In the genomic region with DNA sequence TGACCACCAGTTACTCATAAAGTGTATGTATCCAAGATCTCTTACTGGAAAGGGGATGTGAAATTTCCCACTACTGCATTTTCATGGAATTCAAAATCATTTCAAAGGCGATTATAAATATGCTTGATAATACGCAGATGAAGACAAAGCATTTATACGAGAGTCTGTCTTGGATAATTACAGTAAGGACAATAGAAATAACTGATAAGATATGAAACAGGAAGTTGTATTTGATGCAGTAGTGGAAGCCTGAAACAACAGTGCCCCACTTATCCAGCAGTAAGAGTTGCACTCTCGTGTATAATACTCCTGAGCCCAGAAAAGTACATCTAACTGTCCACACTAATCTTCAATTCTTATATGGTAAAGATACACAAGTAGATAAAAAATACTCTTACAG, we compare ENCODE assay signal across 15 cellular contexts.
"Had no signal": no experiment of that assay in that cellular context is flagged by ENCODE, and none has a peak within 500 bp of the region (broad histone marks: within the 10 kb centered on the region; RNA-seq: fewer than 3 reads in every experiment).

No MANE protein-coding gene starts in this region.

- H3K27me3 ChIP-seq: esophagus squamous epithelium, heart right ventricle had no signal

- ATAC-seq: activated CD8-positive, alpha-beta memory T cell treated with anti-CD3 and anti-CD28 coated beads, Interleukin-2, amount 10 ng/mL, durations not matched to agents 7 days and 5 days; activated T-helper 17 cell treated with anti-CD3 and anti-CD28 coated beads, Interleukin-2, amount 50 U/mL, for 72 hours; heart right ventricle; stimulated activated naive B cell treated with anti-CD40 and anti-IgM and Interleukin-4, amounts not matched to agents 10 μg/mL and 1 μg/mL and 100 μg/mL, for 72 hours had no signal

- H3K9me3 ChIP-seq: esophagus squamous epithelium, left ventricle myocardium inferior, thoracic aorta had no signal

- DNase-seq: activated CD4-positive, alpha-beta memory T cell treated with anti-CD3 and anti-CD28 coated beads for 36 hours; activated CD4-positive, alpha-beta T cell treated with anti-CD3 and anti-CD28 coated beads for 4 hours; activated CD8-positive, alpha-beta memory T cell treated with anti-CD3 and anti-CD28 coated beads, Interleukin-2, amount 10 ng/mL, durations not matched to agents 7 days and 5 days; activated naive CD4-positive, alpha-beta T cell; activated naive CD8-positive, alpha-beta T cell treated with anti-CD3 and anti-CD28 coated beads for 36 hours; amniotic stem cell; effector memory CD4-positive, alpha-beta T cell; esophagus squamous epithelium; heart right ventricle; kidney glomerular epithelial cell; left ventricle myocardium inferior; stimulated activated naive B cell treated with anti-CD40 and anti-IgM and Interleukin-4, amounts not matched to agents 10 μg/mL and 1 μg/mL and 100 μg/mL, for 72 hours had no signal

- H3K4me3 Mint-ChIP-seq: activated CD4-positive, alpha-beta memory T cell treated with anti-CD3 and anti-CD28 coated beads for 36 hours; activated CD8-positive, alpha-beta memory T cell treated with anti-CD3 and anti-CD28 coated beads, Interleukin-2, amount 10 ng/mL, durations not matched to agents 7 days and 5 days; activated naive CD8-positive, alpha-beta T cell treated with anti-CD3 and anti-CD28 coated beads for 36 hours; activated T-helper 17 cell treated with anti-CD3 and anti-CD28 coated beads, Interleukin-2, amount 50 U/mL, for 72 hours; neural crest cell; stimulated activated naive B cell treated with anti-CD40 and anti-IgM and Interleukin-4, amounts not matched to agents 10 μg/mL and 1 μg/mL and 100 μg/mL, for 72 hours had no signal

- H3K27me3 Mint-ChIP-seq: activated CD4-positive, alpha-beta memory T cell treated with anti-CD3 and anti-CD28 coated beads for 36 hours; activated CD8-positive, alpha-beta memory T cell treated with anti-CD3 and anti-CD28 coated beads, Interleukin-2, amount 10 ng/mL, durations not matched to agents 7 days and 5 days; activated naive CD8-positive, alpha-beta T cell treated with anti-CD3 and anti-CD28 coated beads for 36 hours; activated T-helper 17 cell treated with anti-CD3 and anti-CD28 coated beads, Interleukin-2, amount 50 U/mL, for 72 hours; stimulated activated naive B cell treated with anti-CD40 and anti-IgM and Interleukin-4, amounts not matched to agents 10 μg/mL and 1 μg/mL and 100 μg/mL, for 72 hours had no signal

- H3K4me1 ChIP-seq: left ventricle myocardium inferior had no signal

- H3K4me1 Mint-ChIP-seq: activated CD8-positive, alpha-beta memory T cell treated with anti-CD3 and anti-CD28 coated beads, Interleukin-2, amount 10 ng/mL, durations not matched to agents 7 days and 5 days had no signal

- H3K27ac Mint-ChIP-seq: activated CD4-positive, alpha-beta memory T cell treated with anti-CD3 and anti-CD28 coated beads for 36 hours; activated CD8-positive, alpha-beta memory T cell treated with anti-CD3 and anti-CD28 coated beads, Interleukin-2, amount 10 ng/mL, durations not matched to agents 7 days and 5 days; activated naive CD8-positive, alpha-beta T cell treated with anti-CD3 and anti-CD28 coated beads for 36 hours; activated T-helper 17 cell treated with anti-CD3 and anti-CD28 coated beads, Interleukin-2, amount 50 U/mL, for 72 hours; stimulated activated naive B cell treated with anti-CD40 and anti-IgM and Interleukin-4, amounts not matched to agents 10 μg/mL and 1 μg/mL and 100 μg/mL, for 72 hours had no signal

- H3K4me3 ChIP-seq: esophagus squamous epithelium, heart right ventricle, left ventricle myocardium inferior, thoracic aorta had no signal

- H3K27ac ChIP-seq: esophagus squamous epithelium, heart right ventricle, left ventricle myocardium inferior, thoracic aorta had no signal

- H3K36me3 ChIP-seq: esophagus squamous epithelium, heart right ventricle, left ventricle myocardium inferior, thoracic aorta had no signal
